Comparison of ENCODE assay signal across 20 cellular contexts in the genomic region with DNA sequence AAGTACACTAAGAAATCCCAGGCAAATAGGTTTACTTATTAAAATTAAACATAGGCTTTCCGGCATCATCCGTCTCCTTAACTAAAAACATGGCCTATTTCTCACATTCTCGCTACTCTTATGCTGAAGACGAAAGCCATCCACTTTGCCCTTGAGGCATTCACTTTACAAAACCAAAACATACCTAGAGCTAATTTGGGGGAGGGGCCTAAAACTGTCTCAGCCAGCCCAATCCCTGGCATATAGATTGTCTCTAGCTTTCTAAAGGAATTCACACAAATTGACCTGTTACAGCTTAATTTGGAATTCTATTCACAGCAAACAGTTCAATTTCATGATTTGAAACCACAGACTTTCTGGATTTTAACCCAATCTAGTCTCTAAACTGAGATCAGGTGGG. TPM values are rescaled to one million over a fixed set of nuclear protein-coding genes. Genes with fewer than 3 reads are reported as not detected.
DNase-seq lines count a peak whose midpoint lies in the region; ATAC-seq and TF ChIP-seq lines count a peak whose summit lies in the region.
"Had no signal": no experiment of that assay in that cellular context is flagged by ENCODE, and none has a peak within 500 bp of the region (broad histone marks: within the 10 kb centered on the region; RNA-seq: fewer than 3 reads in every experiment).

No MANE protein-coding gene starts in this region.

- H3K36me3 Mint-ChIP-seq in brain: peaks cover 38% of the 10 kb centered on the region

- peaks cover 22% of the 10 kb centered on the region for H3K4me1 Mint-ChIP-seq in brain
- no peaks in the 10 kb centered on the region for H3K4me1 Mint-ChIP-seq in stimulated activated naive CD8-positive, alpha-beta T cell treated with anti-CD3 and anti-CD28 coated beads, Interleukin-15, amount 100 ng/mL, for 72 hours
- H3K4me1 Mint-ChIP-seq: B cell had no signal

- H3K4me1 ChIP-seq in HUES6 (ENCODE audit: control insufficient read depth, insufficient read depth, low read length) (peaks cover 52% of the 10 kb centered on the region), mesodermal cell (ENCODE audit: control insufficient read depth, insufficient read depth, low read length, poor library complexity, severe bottlenecking) (peaks cover 28% of the 10 kb centered on the region), subcutaneous abdominal adipose tissue (ENCODE audit: control insufficient read depth in 5 of 5, insufficient read depth in 5 of 5, low read length in 5 of 5) (peaks cover 0 to 15% (median 0%) of the 10 kb centered on the region in 5 donors)
- H3K4me1 ChIP-seq: prostate gland had no signal

- H3K36me3 ChIP-seq in HUES6 (ENCODE audit: control insufficient read depth, insufficient read depth, low read length) (no peaks in the 10 kb centered on the region; the same call in 1 of the 2 replicates), mesodermal cell (ENCODE audit: control insufficient read depth, insufficient read depth, low read length) (peaks cover 13% of the 10 kb centered on the region), subcutaneous abdominal adipose tissue (ENCODE audit: control insufficient read depth in 5 of 5, insufficient read depth in 5 of 5, low read length in 5 of 5) (peaks cover 20 to 30% (median 25%) of the 10 kb centered on the region in 5 donors)
- H3K36me3 ChIP-seq: prostate gland had no signal

- H3K4me3 Mint-ChIP-seq in brain: no peak overlapping the region
- H3K4me3 Mint-ChIP-seq in stimulated activated naive CD8-positive, alpha-beta T cell treated with anti-CD3 and anti-CD28 coated beads, Interleukin-15, amount 100 ng/mL, for 72 hours: no peak overlapping the region
- H3K4me3 Mint-ChIP-seq: B cell had no signal

- 96% methylated on average over 4 of the region's 4 CpGs; no CpG with 5 or more reads in 1 of the 2 experiments for WGBS in mesodermal cell (ENCODE audit: insufficient coverage in 2 of 2), 2 experiments

- H3K27ac ChIP-seq in HUES6 (ENCODE audit: low read depth, low read length) (peak overlapping the region; percentile 65; the same call in 1 of the 2 replicates), mesodermal cell (ENCODE audit: low read depth, low read length, severe bottlenecking) (peak overlapping the region; percentile 83), subcutaneous abdominal adipose tissue (ENCODE audit: low read depth, low read length) (peak overlapping the region; percentile 21)
- H3K27ac ChIP-seq: SJCRH30 had no signal

- no peak for TF ChIP-seq CTCF in brain (conservative IDR thresholded peaks at IDR 0.05)

- peak overlapping the region; percentile 5; the same call in 1 of the 2 replicates for H3K4me3 ChIP-seq in HUES6 (ENCODE audit: low read depth, low read length)
- H3K4me3 ChIP-seq in mesodermal cell (ENCODE audit: extremely low read depth, insufficient read depth, low read length, poor library complexity, severe bottlenecking): no peak overlapping the region
- no peak overlapping the region for H3K4me3 ChIP-seq in subcutaneous abdominal adipose tissue (ENCODE audit: low read depth in 1 of 5, low read length in 5 of 5)
- H3K4me3 ChIP-seq: dorsolateral prefrontal cortex, prostate gland, SJCRH30 had no signal

- H3K27me3 Mint-ChIP-seq in brain: no peaks in the 10 kb centered on the region
- no peaks in the 10 kb centered on the region for H3K27me3 Mint-ChIP-seq in stimulated activated naive CD8-positive, alpha-beta T cell treated with anti-CD3 and anti-CD28 coated beads, Interleukin-15, amount 100 ng/mL, for 72 hours
- H3K27me3 Mint-ChIP-seq: B cell had no signal

- no peaks in the 10 kb centered on the region for H3K9me3 ChIP-seq in HUES6 (ENCODE audit: control insufficient read depth, insufficient read depth, low read depth, low read length)
- H3K9me3 ChIP-seq in mesodermal cell (ENCODE audit: control insufficient read depth, low read length): no peaks in the 10 kb centered on the region
- H3K9me3 ChIP-seq in subcutaneous abdominal adipose tissue (ENCODE audit: control insufficient read depth in 5 of 5, low read length in 5 of 5): no peaks in the 10 kb centered on the region
- H3K9me3 ChIP-seq: prostate gland, SJCRH30 had no signal

- no peak for DNase-seq in stimulated activated CD4-positive, alpha-beta T cell treated with anti-CD3 and anti-CD28 coated beads, Interleukin-4, amount 100 ng/mL, for 1 hour
- DNase-seq in stimulated activated naive CD8-positive, alpha-beta T cell treated with anti-CD3 and anti-CD28 coated beads, Interleukin-15, amount 100 ng/mL, for 72 hours: no peak
- DNase-seq: activated CD4-positive, alpha-beta T cell treated with anti-CD3 and anti-CD28 coated beads for 1 hour; dorsolateral prefrontal cortex; MM.1S; NCI-H1930; NCI-H510A treated with DMSO at 0.1 percent for 48 hours; SJCRH30; stimulated activated CD4-positive, alpha-beta T cell treated with anti-CD3 and anti-CD28 coated beads, Interleukin-15, amount 100 ng/mL, for 24 hours; stimulated activated naive CD8-positive, alpha-beta T cell treated with anti-CD3 and anti-CD28 coated beads, Interleukin-15, Interleukin-2, amounts not matched to agents 100 U/mL and 50 U/mL, for 24 hours; T-helper 9 cell had no signal

- H3K27me3 ChIP-seq in HUES6 (ENCODE audit: control insufficient read depth, insufficient read depth, low read length) (no peaks in the 10 kb centered on the region; the same call in 1 of the 2 replicates), subcutaneous abdominal adipose tissue (ENCODE audit: control insufficient read depth in 5 of 5, insufficient read depth in 4 of 5, low read length in 5 of 5) (no peaks in the 10 kb centered on the region)
- H3K27me3 ChIP-seq: dorsolateral prefrontal cortex, SJCRH30 had no signal

- peak overlapping the region; percentile 76 for H3K9ac ChIP-seq in HUES6 (ENCODE audit: low read length)
- no peak overlapping the region for H3K9ac ChIP-seq in subcutaneous abdominal adipose tissue (ENCODE audit: low read length in 5 of 5)

- ATAC-seq in GM21381 (IDR thresholded peaks at IDR 0.05; ENCODE audit: unreplicated experiment): no peak
- ATAC-seq in stimulated activated naive CD8-positive, alpha-beta T cell treated with anti-CD3 and anti-CD28 coated beads, Interleukin-15, amount 100 ng/mL, for 72 hours: no peak
- ATAC-seq: esophagus mucosa; HCT116; stimulated activated naive CD8-positive, alpha-beta T cell treated with anti-CD3 and anti-CD28 coated beads, Interleukin-15, Interleukin-2, amounts not matched to agents 100 U/mL and 50 U/mL, for 24 hours had no signal

- H3K9me3 Mint-ChIP-seq in brain: no peaks in the 10 kb centered on the region
- H3K9me3 Mint-ChIP-seq in stimulated activated naive CD8-positive, alpha-beta T cell treated with anti-CD3 and anti-CD28 coated beads, Interleukin-15, amount 100 ng/mL, for 72 hours: no peaks in the 10 kb centered on the region

- peak overlapping the region in 4 of 5 experiments; percentile 42 to 92 (median 82) for H3K27ac Mint-ChIP-seq in brain
- H3K27ac Mint-ChIP-seq in stimulated activated naive CD8-positive, alpha-beta T cell treated with anti-CD3 and anti-CD28 coated beads, Interleukin-15, amount 100 ng/mL, for 72 hours: no peak overlapping the region
- H3K27ac Mint-ChIP-seq: B cell had no signal

RNA-seq across cellular contexts. Expression of a gene that starts 34.8 kb away (rescaled TPM):
- polyA plus RNA-seq in brain (ENCODE audit: insufficient read depth, low read depth, low replicate concordance): 1.2 TPM
- polyA plus RNA-seq in mesodermal cell (2013, experiment 1 of 2): 4.6 TPM
- polyA plus RNA-seq in mesodermal cell (2013, experiment 2 of 2): 5.5 TPM

Comparison
In these comparisons a context has a peak if more than half of its experiments do, and no peak if none do; other contexts are left out.
1. H3K27ac ChIP-seq: peak in every context shown above with its lines; median percentile 83 in mesodermal cell; 65 in HUES6; 21 in subcutaneous abdominal adipose tissue.
2. H3K27ac Mint-ChIP-seq: peak in brain (4 of 5); none in stimulated activated naive CD8-positive, alpha-beta T cell treated with anti-CD3 and anti-CD28 coated beads, Interleukin-15, amount 100 ng/mL, for 72 hours (0 of 2).